Comparison of ENCODE assay signal across 8 cellular contexts in genomic region chr2:171521361-171522056, GRCh38. TPM values are rescaled to one million over a fixed set of nuclear protein-coding genes. Genes with fewer than 3 reads are reported as not detected.
DNase-seq lines count a peak whose midpoint lies in the region; ATAC-seq and TF ChIP-seq lines count a peak whose summit lies in the region.

No MANE protein-coding gene starts in this region.

- H3K27ac Mint-ChIP-seq in T-cell = no peak overlapping the region
- no peak overlapping the region for H3K27ac Mint-ChIP-seq in glutamatergic neuron (ENCODE audit: unreplicated experiment)

- H3K27me3 Mint-ChIP-seq in T-cell (peaks cover 30 to 50% of the 10 kb centered on the region in 2 donors), glutamatergic neuron (ENCODE audit: unreplicated experiment) (peaks cover 11% of the 10 kb centered on the region)

- no peaks in the 10 kb centered on the region for H3K36me3 Mint-ChIP-seq in T-cell
- H3K36me3 Mint-ChIP-seq in glutamatergic neuron (ENCODE audit: unreplicated experiment) = no peaks in the 10 kb centered on the region

- H3K4me2 ChIP-seq in skeletal muscle satellite cell (ENCODE audit: low read length) = peak overlapping the region; percentile 91

- no peaks in the 10 kb centered on the region for H3K9me3 Mint-ChIP-seq in T-cell
- H3K9me3 Mint-ChIP-seq in glutamatergic neuron (ENCODE audit: unreplicated experiment) = peaks cover 6% of the 10 kb centered on the region

- no peak for TF ChIP-seq CTCF in glutamatergic neuron (IDR thresholded peaks at IDR 0.05; ENCODE audit: partially characterized antibody, unreplicated experiment)
- TF ChIP-seq CTCF in GM10248 (IDR thresholded peaks at IDR 0.05; ENCODE audit: control extremely low read depth, extremely low read depth, low read depth, missing control alignments) = no peak

- ATAC-seq in GM19351 (IDR thresholded peaks at IDR 0.05; ENCODE audit: unreplicated experiment) (peak; percentile 2), T-cell (replicated peaks in 1 of 4) (no peak), HG03521 (IDR thresholded peaks at IDR 0.05; ENCODE audit: unreplicated experiment) (no peak)
- ATAC-seq in activated CD4-positive, CD25-positive, alpha-beta regulatory T cell treated with anti-CD3 and anti-CD28 coated beads, Interleukin-2, amount 50 U/mL, for 24 hours = no peak

- POLR2A ChIA-PET in T-cell (lab: Charles Lee) = no interaction called here
- POLR2A ChIA-PET in GM10248 (lab: Yijun Ruan, JAX) = interaction anchor here (0.7 kb wide), 1 partner anchor 91 kb away, joined by 3 read pairs; no protein-coding TSS in a partner anchor

- no peaks in the 10 kb centered on the region for H3K9me3 ChIP-seq in skeletal muscle satellite cell (replicated peaks; ENCODE audit: low read length)

- no peaks in the 10 kb centered on the region for H3K27me3 ChIP-seq in skeletal muscle satellite cell (ENCODE audit: control insufficient read depth, insufficient read depth, low read length)

- CTCF ChIA-PET in T-cell (lab: Charles Lee) (no interaction called here), GM10248 (lab: Yijun Ruan, JAX) (interaction anchor here (0.9 to 2.9 kb wide), 7 partner anchors 10 to 581 kb away, joined by 3 to 20 read pairs (median 5); partner anchors contain the start of gene DLX2)

- H3K4me3 Mint-ChIP-seq in T-cell (peak overlapping the region; percentile 57 to 79 (median 67)), glutamatergic neuron (ENCODE audit: unreplicated experiment) (peak overlapping the region; percentile 81)

- DNase-seq in T-cell = no peak
- no peak for DNase-seq in glutamatergic neuron
- DNase-seq in GM10248 (ENCODE audit: extremely low spot score) = no peak
- DNase-seq in NCI-H2107 (lab: John Stamatoyannopoulos, UW) = no peak

- peak overlapping the region; percentile 99 for H3K4me3 ChIP-seq in skeletal muscle satellite cell (ENCODE audit: low read length)

- H3K4me1 Mint-ChIP-seq in T-cell (peaks cover 9 to 22% (median 16%) of the 10 kb centered on the region in 3 donors), glutamatergic neuron (ENCODE audit: low read depth, unreplicated experiment) (no peaks in the 10 kb centered on the region)

- peaks cover 18% of the 10 kb centered on the region for H3K4me1 ChIP-seq in skeletal muscle satellite cell (ENCODE audit: control insufficient read depth, insufficient read depth, low read length)

- H3K36me3 ChIP-seq in skeletal muscle satellite cell (ENCODE audit: insufficient read depth, low read length) = no peaks in the 10 kb centered on the region

- peak overlapping the region; percentile 89 for H3K9ac ChIP-seq in skeletal muscle satellite cell (ENCODE audit: low read depth, low read length)

RNA-seq across cellular contexts. Expression of gene CYBRD1, which starts 0.8 kb away (rescaled TPM):
- 1 to 10 TPM in 3 of 5 donors, under 1 TPM in 2; 0.23 to 1.8 (median 1.0) TPM for total RNA-seq in T-cell
- 0.54 TPM for total RNA-seq in glutamatergic neuron (ENCODE audit: unreplicated experiment)
- 56.3 and 76.7 TPM in 2 replicates for total RNA-seq in skeletal muscle satellite cell (2012; rRNA removed)
